12 cellular contexts compared by ENCODE assay signal in the genomic region with DNA sequence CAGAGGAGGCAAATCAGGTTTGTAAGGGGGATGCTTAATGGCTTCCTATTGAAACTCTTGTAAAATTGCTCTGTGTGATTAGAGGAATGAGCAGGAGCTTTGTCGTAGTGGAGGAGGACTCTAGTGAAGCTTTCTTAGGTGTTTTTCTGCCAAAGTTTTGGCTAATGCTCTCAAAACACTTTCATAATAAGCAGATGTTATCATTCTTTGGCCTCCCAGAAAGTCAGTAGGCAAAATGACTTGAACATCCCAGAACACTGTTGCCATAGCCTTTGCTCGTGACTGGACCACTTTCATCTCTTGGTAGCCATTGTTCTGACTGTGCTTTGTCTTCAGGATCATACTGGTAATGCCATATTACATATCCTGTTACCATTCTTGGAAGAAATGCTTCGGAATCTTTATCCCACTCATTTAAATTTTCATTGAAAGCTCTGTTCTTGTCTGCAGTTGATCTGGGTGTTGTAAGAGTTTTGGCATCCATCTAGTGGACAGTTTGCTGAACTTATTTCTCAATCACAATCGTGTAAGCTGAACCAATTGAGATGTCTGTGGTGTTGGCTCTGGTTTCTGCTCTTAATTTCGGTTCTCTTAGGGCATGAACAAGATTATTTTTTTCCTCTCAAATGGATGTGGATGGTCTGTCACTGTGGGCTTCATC.
A peak's percentile ranks its signal among the peaks of the same experiment; 100 is the strongest.
DNase-seq lines count a peak whose midpoint lies in the region; ATAC-seq, FAIRE-seq and TF ChIP-seq lines count a peak whose summit lies in the region.
"Had no signal": no experiment of that assay in that cellular context is flagged by ENCODE, and none has a peak within 500 bp of the region (broad histone marks: within the 10 kb centered on the region; RNA-seq: fewer than 3 reads in every experiment).

No MANE protein-coding gene starts in this region.

- H3K36me3 Mint-ChIP-seq in H9 (ENCODE audit: insufficient read depth in 1 of 3, low read depth in 3 of 3) (peaks cover under 1 to 4% (median 4%) of the 10 kb centered on the region in 3 experiments; a peak in 5 of 7 replicates), astrocyte (ENCODE audit: low read depth, unreplicated experiment) (no peaks in the 10 kb centered on the region)

- H3K18ac ChIP-seq in H9 (ENCODE audit: insufficient read length, low read depth, low read length) (no peak overlapping the region), mesenchymal stem cell (ENCODE audit: low read depth in 1 of 2, low read length in 2 of 2) (no peak overlapping the region)

- H3K36me3 ChIP-seq in astrocyte (ENCODE audit: insufficient read depth, low read length) (no peaks in the 10 kb centered on the region), mesenchymal stem cell (ENCODE audit: control insufficient read depth in 1 of 2, insufficient read depth in 2 of 2, low read depth in 1 of 2, low read length in 2 of 2) (no peaks in the 10 kb centered on the region), mucosa of descending colon (ENCODE audit: low read depth) (no peaks in the 10 kb centered on the region)

- H3K4me1 ChIP-seq in H9 (ENCODE audit: insufficient read depth, low read length) (no peaks in the 10 kb centered on the region), astrocyte (ENCODE audit: insufficient read depth, low read length) (no peaks in the 10 kb centered on the region), mesenchymal stem cell (ENCODE audit: control insufficient read depth, insufficient read depth, low read depth, low read length) (no peaks in the 10 kb centered on the region), mucosa of descending colon (ENCODE audit: low read depth) (no peaks in the 10 kb centered on the region)

- H3K23ac ChIP-seq in H9 (ENCODE audit: insufficient read length, low read depth, low read length) (no peak overlapping the region), mesenchymal stem cell (ENCODE audit: low read length in 2 of 2) (no peak overlapping the region)

- no peaks in the 10 kb centered on the region for H3K9me3 ChIP-seq in H9 (ENCODE audit: control insufficient read depth, low read depth, low read length)
- H3K9me3 ChIP-seq in astrocyte (ENCODE audit: insufficient read depth, low read depth, low read length), result no peaks in the 10 kb centered on the region
- peaks cover 18% of the 10 kb centered on the region for H3K9me3 ChIP-seq in mesenchymal stem cell (ENCODE audit: control insufficient read depth, low read length)
- peaks cover 16% of the 10 kb centered on the region for H3K9me3 ChIP-seq in mucosa of descending colon

- no peak overlapping the region for H3K27ac Mint-ChIP-seq in H9
- no peak overlapping the region for H3K27ac Mint-ChIP-seq in astrocyte (ENCODE audit: unreplicated experiment)

- no peak for DNase-seq in H9
- DNase-seq in astrocyte (ENCODE audit: low read depth), result peak; percentile 72
- DNase-seq in mesenchymal stem cell, result peak; percentile 66
- no peak for DNase-seq in activated CD4-positive, alpha-beta T cell treated with anti-CD3 and anti-CD28 coated beads for 48 hours
- no peak for DNase-seq in mucosa of descending colon
- no peak for DNase-seq in C1 segment of cervical spinal cord (lab: John Stamatoyannopoulos, UW)
- no peak for DNase-seq in mucosa of gallbladder (ENCODE audit: low spot score)
- DNase-seq: effector CD8-positive, alpha-beta T cell; PC-9; T-helper 9 cell had no signal

- no peaks in the 10 kb centered on the region for H4K20me1 ChIP-seq in H9 (ENCODE audit: control insufficient read depth, insufficient read depth, insufficient read length)
- no peaks in the 10 kb centered on the region for H4K20me1 ChIP-seq in astrocyte (ENCODE audit: insufficient read depth, low read length)

- no peak overlapping the region for H3K56ac ChIP-seq in H9 (ENCODE audit: insufficient read length, low read depth, low read length)

- no peak overlapping the region for H4K5ac ChIP-seq in H9 (ENCODE audit: insufficient read length, low read depth, low read length)

- H3K27me3 ChIP-seq in H9 (ENCODE audit: insufficient read depth, low read length) (no peaks in the 10 kb centered on the region), astrocyte (ENCODE audit: insufficient read depth, low read length) (no peaks in the 10 kb centered on the region), mesenchymal stem cell (ENCODE audit: control insufficient read depth in 1 of 2, insufficient read depth in 1 of 2, low read length in 2 of 2) (no peaks in the 10 kb centered on the region)

- H3K4me3 ChIP-seq in astrocyte (ENCODE audit: insufficient read depth, low read depth, low read length) (no peak overlapping the region), mesenchymal stem cell (ENCODE audit: insufficient read depth in 1 of 2, low read depth in 1 of 2, low read length in 2 of 2) (no peak overlapping the region), mucosa of descending colon (no peak overlapping the region)
- H3K4me3 ChIP-seq: K562, PC-9 had no signal

- no peak overlapping the region for H3K4me3 Mint-ChIP-seq in H9
- H3K4me3 Mint-ChIP-seq in astrocyte (ENCODE audit: unreplicated experiment), result no peak overlapping the region

- no peaks in the 10 kb centered on the region for H3K23me2 ChIP-seq in H9 (ENCODE audit: insufficient read length, low read depth, low read length, poor library complexity, severe bottlenecking)

- peak; percentile 56 for FAIRE-seq in astrocyte (lab: Jason Lieb, UNC)
- FAIRE-seq: K562 had no signal

- no peak overlapping the region for H3K4ac ChIP-seq in H9 (ENCODE audit: low read depth, low read length)
- H3K4ac ChIP-seq in mesenchymal stem cell (ENCODE audit: low read depth in 1 of 2, low read length in 2 of 2), result no peak overlapping the region

- no peaks in the 10 kb centered on the region for H3K79me1 ChIP-seq in H9 (ENCODE audit: insufficient read depth, low read depth, low read length, poor library complexity, severe bottlenecking)
- no peaks in the 10 kb centered on the region for H3K79me1 ChIP-seq in mesenchymal stem cell (replicated peaks; ENCODE audit: low read length, poor library complexity, severe bottlenecking)

- H3K14ac ChIP-seq in H9 (ENCODE audit: insufficient read depth, low read length) (no peak overlapping the region), mesenchymal stem cell (ENCODE audit: low read length in 2 of 2) (no peak overlapping the region)

- H3K79me2 ChIP-seq in H9 (ENCODE audit: insufficient read depth, low read length) (no peaks in the 10 kb centered on the region), astrocyte (ENCODE audit: insufficient read depth, low read length) (no peaks in the 10 kb centered on the region)

- H3T11ph ChIP-seq in H9 (ENCODE audit: low read length), result no peak overlapping the region

- no CpG with 5 or more reads among the region's 5 CpGs for WGBS in H9 (ENCODE audit: extremely low coverage, insufficient read length, low lambda C conversion rate)
- 85% methylated on average over 4 of the region's 5 CpGs for WGBS in mesenchymal stem cell

- no peak overlapping the region for H2BK120ac ChIP-seq in H9 (ENCODE audit: low read depth, low read length, poor library complexity, severe bottlenecking)
- no peak overlapping the region for H2BK120ac ChIP-seq in mesenchymal stem cell (ENCODE audit: low read depth, low read length)

- no peak overlapping the region for H2AK5ac ChIP-seq in H9 (ENCODE audit: insufficient read length, low read length)
- no peak overlapping the region for H2AK5ac ChIP-seq in mesenchymal stem cell (ENCODE audit: low read length, severe bottlenecking)

- no peak for ATAC-seq in mucosa of descending colon
- ATAC-seq: K562 had no signal

- intact Hi-C loops in mucosa of descending colon (cut with DNase I, micrococcal nuclease), result no loop called here

- peak; percentile 52 for TF ChIP-seq CTCF in C4-2B (conservative IDR thresholded peaks at IDR 0.05)
- peak; percentile 25; the same call in 1 of the 3 replicates for TF ChIP-seq CTCF in H9 (conservative IDR thresholded peaks at IDR 0.05)
- TF ChIP-seq CTCF in astrocyte (IDR thresholded peaks at IDR 0.05; ENCODE audit: insufficient read depth, low read depth, low read length), result no peak
- no peak for TF ChIP-seq CTCF in mucosa of descending colon (IDR thresholded peaks at IDR 0.05)

- H3K9ac ChIP-seq in H9 (ENCODE audit: extremely low read depth, insufficient read length, low read length) (no peak overlapping the region), astrocyte (ENCODE audit: low read length) (no peak overlapping the region), mesenchymal stem cell (ENCODE audit: low read length) (no peak overlapping the region)

- no peak overlapping the region for H3K27ac ChIP-seq in C4-2B
- H3K27ac ChIP-seq in H9 (ENCODE audit: insufficient read length, low read depth, low read length), result no peak overlapping the region
- H3K27ac ChIP-seq in astrocyte (ENCODE audit: low read depth, low read length), result no peak overlapping the region
- peak overlapping the region; percentile 20 for H3K27ac ChIP-seq in mesenchymal stem cell (ENCODE audit: low read length, poor library complexity, severe bottlenecking)
- H3K27ac ChIP-seq: PC-9 had no signal

- H3K9me3 Mint-ChIP-seq in H9, result peaks cover 3 to 8% of the 10 kb centered on the region in 2 experiments; a peak in 4 of 5 replicates
- H3K9me3 Mint-ChIP-seq in astrocyte (ENCODE audit: unreplicated experiment), result peaks cover 4% of the 10 kb centered on the region

- H3K4me2 ChIP-seq in H9 (ENCODE audit: insufficient read depth, insufficient read length, low read length) (no peak overlapping the region), astrocyte (ENCODE audit: low read length) (no peak overlapping the region), mesenchymal stem cell (ENCODE audit: low read length, poor library complexity, severe bottlenecking) (no peak overlapping the region)
- H3K4me2 ChIP-seq: PC-9 had no signal

- H2BK5ac ChIP-seq in H9 (ENCODE audit: insufficient read length, low read length) (no peak overlapping the region), mesenchymal stem cell (ENCODE audit: low read depth, low read length, poor library complexity, severe bottlenecking) (no peak overlapping the region)

- H2BK15ac ChIP-seq in H9 (ENCODE audit: low read depth, low read length) (no peak overlapping the region), mesenchymal stem cell (ENCODE audit: low read depth, poor library complexity, severe bottlenecking) (no peak overlapping the region)

- no peak overlapping the region for H2AFZ ChIP-seq in H9 (ENCODE audit: low read length)
- no peak overlapping the region for H2AFZ ChIP-seq in astrocyte (ENCODE audit: low read depth, low read length)
- no peak overlapping the region for H2AFZ ChIP-seq in mesenchymal stem cell (ENCODE audit: low read depth, low read length)
- H2AFZ ChIP-seq: PC-9 had no signal

- no peak overlapping the region for H4K8ac ChIP-seq in H9 (replicated peaks; ENCODE audit: insufficient read length, low read depth, low read length)
- no peak overlapping the region for H4K8ac ChIP-seq in mesenchymal stem cell (ENCODE audit: low read length)

- H3K27me3 Mint-ChIP-seq in H9 (ENCODE audit: low read depth), result no peaks in the 10 kb centered on the region
- H3K27me3 Mint-ChIP-seq in astrocyte (ENCODE audit: low read depth, unreplicated experiment), result no peaks in the 10 kb centered on the region

- no peak overlapping the region for H4K91ac ChIP-seq in H9 (ENCODE audit: insufficient read length, low read depth, low read length)
- H4K91ac ChIP-seq in mesenchymal stem cell (ENCODE audit: low read length), result no peak overlapping the region

- H3K4me1 Mint-ChIP-seq in H9 (no peaks in the 10 kb centered on the region), astrocyte (ENCODE audit: low read depth, unreplicated experiment) (no peaks in the 10 kb centered on the region)

- no peak overlapping the region for H2BK12ac ChIP-seq in H9 (ENCODE audit: insufficient read length, low read depth, low read length)
- H2BK12ac ChIP-seq in mesenchymal stem cell (ENCODE audit: low read length in 2 of 2), result no peak overlapping the region

- no peak overlapping the region for H2BK20ac ChIP-seq in H9 (ENCODE audit: low read depth, low read length, poor library complexity, severe bottlenecking)

Comparison
In these comparisons a context has a peak if more than half of its experiments do, and no peak if none do; other contexts are left out.
1. CTCF ChIP-seq: peak in C4-2B (single experiment) and H9 (single experiment); none in astrocyte (single experiment) and mucosa of descending colon (single experiment).
2. DNase-seq: peak in astrocyte (single experiment) and mesenchymal stem cell (single experiment); none in H9 (single experiment), activated CD4-positive, alpha-beta T cell treated with anti-CD3 and anti-CD28 coated beads for 48 hours (single experiment), mucosa of descending colon (0 of 3), C1 segment of cervical spinal cord (0 of 14) and mucosa of gallbladder (single experiment).